10 cellular contexts compared by ENCODE assay signal in genomic region chrX:7706032-7706431, GRCh38.
DNase-seq lines count a peak whose midpoint lies in the region; ATAC-seq, FAIRE-seq and TF ChIP-seq lines count a peak whose summit lies in the region.
"Had no signal": no experiment of that assay in that cellular context is flagged by ENCODE, and none has a peak within 500 bp of the region (broad histone marks: within the 10 kb centered on the region; RNA-seq: fewer than 3 reads in every experiment).

No MANE protein-coding gene starts in this region.

- in situ Hi-C loops in HepG2 (cut with HindIII; ENCODE audit: extremely low pct_ligation_motif_present, low pct_unique_long_range_greater_than_20kb): no loop called here

- no peaks in the 10 kb centered on the region for H3K4me1 Mint-ChIP-seq in effector memory CD8-positive, alpha-beta T cell (ENCODE audit: low read depth in 2 of 2)

- no peaks in the 10 kb centered on the region for H3K36me3 Mint-ChIP-seq in effector memory CD8-positive, alpha-beta T cell (ENCODE audit: insufficient read depth)

- no peak overlapping the region for H3K4me3 Mint-ChIP-seq in effector memory CD8-positive, alpha-beta T cell

- H3K4me3 ChIP-seq in HepG2 (replicated peaks in 1 of 3; ENCODE audit: insufficient read depth in 1 of 3, low read depth in 2 of 3, low read length in 3 of 3) (no peak overlapping the region), prostate gland (no peak overlapping the region)

- no TSS peak for BruUV-seq in HepG2 (replicated peaks; lab: Mats Ljungman, UMichigan)

- POLR2A ChIA-PET in HepG2 (lab: Yijun Ruan, JAX): no interaction called here

- TF ChIP-seq RAD21 in Ishikawa (IDR thresholded peaks at IDR 0.05; ENCODE audit: low read depth) (peak; percentile 12; the same call in 1 of the 2 replicates), HepG2 (CRISPR knock-in tag; IDR thresholded peaks at IDR 0.05) (no peak)

- no peak overlapping the region for H2AFZ ChIP-seq in HepG2 (ENCODE audit: low read length)

- ATAC-seq in HepG2: no peak
- ATAC-seq in GM21447 (IDR thresholded peaks at IDR 0.05; ENCODE audit: unreplicated experiment): no peak
- no peak for ATAC-seq in effector memory CD8-positive, alpha-beta T cell (replicated peaks)
- ATAC-seq in GM19452 (IDR thresholded peaks at IDR 0.05; ENCODE audit: unreplicated experiment): no peak

- H3K4me1 ChIP-seq in HepG2 (ENCODE audit: insufficient read depth, low read length) (no peaks in the 10 kb centered on the region), prostate gland (replicated peaks) (no peaks in the 10 kb centered on the region)

- no peak for FAIRE-seq in HepG2 (lab: Jason Lieb, UNC)
- FAIRE-seq: RCC 7860 had no signal

- no peaks in the 10 kb centered on the region for H3K36me3 ChIP-seq in HepG2 (replicated peaks in 1 of 2; ENCODE audit: control insufficient read depth in 1 of 2, insufficient read depth in 2 of 2, low read length in 2 of 2)
- no peaks in the 10 kb centered on the region for H3K36me3 ChIP-seq in prostate gland

- no peaks in the 10 kb centered on the region for H3K79me2 ChIP-seq in HepG2 (ENCODE audit: insufficient read depth, low read length)

- no peak overlapping the region for H3K4me2 ChIP-seq in HepG2 (ENCODE audit: low read depth, low read length)

- H3K9ac ChIP-seq in HepG2 (ENCODE audit: insufficient read depth, low read depth, low read length): no peak overlapping the region

- no peak; the same call in 1 of the 2 replicates for TF ChIP-seq CTCF in HepG2 (CRISPR knock-in tag; IDR thresholded peaks at IDR 0.05)
- TF ChIP-seq CTCF in prostate gland (IDR thresholded peaks at IDR 0.05): peak in 1 of 4 experiments; percentile 4

- TF ChIP-seq POLR2A in HepG2 (IDR thresholded peaks at IDR 0.05; ENCODE audit: insufficient read depth in 1 of 2, low read depth in 2 of 2, low read length in 2 of 2) (no peak), prostate gland (IDR thresholded peaks at IDR 0.05) (no peak)

- H3K9me3 ChIP-seq in HepG2 (ENCODE audit: low read length) (no peaks in the 10 kb centered on the region), prostate gland (no peaks in the 10 kb centered on the region)

- intact Hi-C loops in HepG2 (cut with micrococcal nuclease; ENCODE audit: unreplicated experiment): no loop called here
- intact Hi-C loops in prostate gland (cut with DNase I): no loop called here

- TF ChIP-seq EP300 in Ishikawa (IDR thresholded peaks at IDR 0.05; ENCODE audit: borderline replicate concordance): no peak
- no peak for TF ChIP-seq EP300 in HepG2 (IDR thresholded peaks at IDR 0.05; ENCODE audit: low read depth in 2 of 2, low read length in 2 of 2)
- TF ChIP-seq EP300 in HepG2 (CRISPR knock-in tag; IDR thresholded peaks at IDR 0.05; ENCODE audit: borderline replicate concordance): no peak

- CTCF ChIA-PET in HepG2 (lab: Yijun Ruan, JAX; ENCODE audit: low intra/inter-chr PET ratio, low total read pairs): no interaction called here

- H3K27me3 ChIP-seq in HepG2 (ENCODE audit: control insufficient read depth in 1 of 2, insufficient read depth in 2 of 2, low read length in 2 of 2) (no peaks in the 10 kb centered on the region), prostate gland (replicated peaks; ENCODE audit: insufficient read depth) (no peaks in the 10 kb centered on the region)

- peaks cover 0 to 1% of the 10 kb centered on the region in 2 donors for H3K9me3 Mint-ChIP-seq in effector memory CD8-positive, alpha-beta T cell

- H4K20me1 ChIP-seq in HepG2 (ENCODE audit: insufficient read depth, low read length): no peaks in the 10 kb centered on the region

- no peak overlapping the region for H3K27ac ChIP-seq in HepG2 (ENCODE audit: extremely low read length, insufficient read depth, low read length)
- H3K27ac ChIP-seq in prostate gland: no peak overlapping the region

- no peaks in the 10 kb centered on the region for H3K27me3 Mint-ChIP-seq in effector memory CD8-positive, alpha-beta T cell

- H3K27ac Mint-ChIP-seq in effector memory CD8-positive, alpha-beta T cell: no peak overlapping the region

- DNase-seq in AG20443 (ENCODE audit: low spot score): peak; percentile 5
- peak; percentile 16 for DNase-seq in astrocyte of the hippocampus (ENCODE audit: low read depth, low spot score)
- DNase-seq in HepG2 (ENCODE audit: low spot score): no peak
- DNase-seq in prostate gland (ENCODE audit: low spot score): no peak
- no peak for DNase-seq in effector memory CD8-positive, alpha-beta T cell
- DNase-seq: NCI-H1048 had no signal

TF ChIP-seq in Ishikawa, 13 proteins besides CTCF, POLR2A, EP300 and RAD21:
- TF ChIP-seq REST (IDR thresholded peaks at IDR 0.05; ENCODE audit: low read depth) (no peak), CEBPB (IDR thresholded peaks at IDR 0.05) (no peak), NFIC (IDR thresholded peaks at IDR 0.05) (no peak), FOXM1 (IDR thresholded peaks at IDR 0.05; ENCODE audit: borderline replicate concordance, low read depth) (no peak), CREB1 (IDR thresholded peaks at IDR 0.05; ENCODE audit: low read depth) (no peak), TCF12 (IDR thresholded peaks at IDR 0.05; ENCODE audit: low read depth) (no peak)
- TF ChIP-seq, protein P1, sequence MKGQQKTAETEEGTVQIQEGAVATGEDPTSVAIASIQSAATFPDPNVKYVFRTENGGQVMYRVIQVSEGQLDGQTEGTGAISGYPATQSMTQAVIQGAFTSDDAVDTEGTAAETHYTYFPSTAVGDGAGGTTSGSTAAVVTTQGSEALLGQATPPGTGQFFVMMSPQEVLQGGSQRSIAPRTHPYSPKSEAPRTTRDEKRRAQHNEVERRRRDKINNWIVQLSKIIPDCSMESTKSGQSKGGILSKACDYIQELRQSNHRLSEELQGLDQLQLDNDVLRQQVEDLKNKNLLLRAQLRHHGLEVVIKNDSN (IDR thresholded peaks at IDR 0.05): no peak

TF ChIP-seq in HepG2, 621 proteins besides CTCF, POLR2A, EP300 and RAD21:
- no peak for TF ChIP-seq ZNF441 (CRISPR knock-in tag; IDR thresholded peaks at IDR 0.05; ENCODE audit: borderline replicate concordance)
- TF ChIP-seq, protein P2, sequence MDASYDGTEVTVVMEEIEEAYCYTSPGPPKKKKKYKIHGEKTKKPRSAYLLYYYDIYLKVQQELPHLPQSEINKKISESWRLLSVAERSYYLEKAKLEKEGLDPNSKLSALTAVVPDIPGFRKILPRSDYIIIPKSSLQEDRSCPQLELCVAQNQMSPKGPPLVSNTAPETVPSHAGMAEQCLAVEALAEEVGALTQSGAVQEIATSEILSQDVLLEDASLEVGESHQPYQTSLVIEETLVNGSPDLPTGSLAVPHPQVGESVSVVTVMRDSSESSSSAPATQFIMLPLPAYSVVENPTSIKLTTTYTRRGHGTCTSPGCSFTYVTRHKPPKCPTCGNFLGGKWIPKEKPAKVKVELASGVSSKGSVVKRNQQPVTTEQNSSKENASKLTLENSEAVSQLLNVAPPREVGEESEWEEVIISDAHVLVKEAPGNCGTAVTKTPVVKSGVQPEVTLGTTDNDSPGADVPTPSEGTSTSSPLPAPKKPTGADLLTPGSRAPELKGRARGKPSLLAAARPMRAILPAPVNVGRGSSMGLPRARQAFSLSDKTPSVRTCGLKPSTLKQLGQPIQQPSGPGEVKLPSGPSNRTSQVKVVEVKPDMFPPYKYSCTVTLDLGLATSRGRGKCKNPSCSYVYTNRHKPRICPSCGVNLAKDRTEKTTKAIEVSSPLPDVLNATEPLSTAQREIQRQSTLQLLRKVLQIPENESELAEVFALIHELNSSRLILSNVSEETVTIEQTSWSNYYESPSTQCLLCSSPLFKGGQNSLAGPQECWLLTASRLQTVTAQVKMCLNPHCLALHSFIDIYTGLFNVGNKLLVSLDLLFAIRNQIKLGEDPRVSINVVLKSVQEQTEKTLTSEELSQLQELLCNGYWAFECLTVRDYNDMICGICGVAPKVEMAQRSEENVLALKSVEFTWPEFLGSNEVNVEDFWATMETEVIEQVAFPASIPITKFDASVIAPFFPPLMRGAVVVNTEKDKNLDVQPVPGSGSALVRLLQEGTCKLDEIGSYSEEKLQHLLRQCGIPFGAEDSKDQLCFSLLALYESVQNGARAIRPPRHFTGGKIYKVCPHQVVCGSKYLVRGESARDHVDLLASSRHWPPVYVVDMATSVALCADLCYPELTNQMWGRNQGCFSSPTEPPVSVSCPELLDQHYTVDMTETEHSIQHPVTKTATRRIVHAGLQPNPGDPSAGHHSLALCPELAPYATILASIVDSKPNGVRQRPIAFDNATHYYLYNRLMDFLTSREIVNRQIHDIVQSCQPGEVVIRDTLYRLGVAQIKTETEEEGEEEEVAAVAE (CRISPR knock-in tag; IDR thresholded peaks at IDR 0.05; ENCODE audit: borderline replicate concordance): no peak
- no peak for TF ChIP-seq MAFK (conservative IDR thresholded peaks at IDR 0.05 in 1 of 2, IDR thresholded peaks at IDR 0.05 in 1 of 2; ENCODE audit: low read length in 2 of 2)
- peak; percentile 34; the same call in 1 of the 2 replicates for TF ChIP-seq STAG1 (CRISPR knock-in tag; IDR thresholded peaks at IDR 0.05)

Comparison
In these comparisons a context has a peak if more than half of its experiments do, and no peak if none do; other contexts are left out.
1. DNase-seq: peak in AG20443 (single experiment) and astrocyte of the hippocampus (single experiment); none in HepG2 (single experiment), prostate gland (single experiment) and effector memory CD8-positive, alpha-beta T cell (0 of 3).